In the genomic region with DNA sequence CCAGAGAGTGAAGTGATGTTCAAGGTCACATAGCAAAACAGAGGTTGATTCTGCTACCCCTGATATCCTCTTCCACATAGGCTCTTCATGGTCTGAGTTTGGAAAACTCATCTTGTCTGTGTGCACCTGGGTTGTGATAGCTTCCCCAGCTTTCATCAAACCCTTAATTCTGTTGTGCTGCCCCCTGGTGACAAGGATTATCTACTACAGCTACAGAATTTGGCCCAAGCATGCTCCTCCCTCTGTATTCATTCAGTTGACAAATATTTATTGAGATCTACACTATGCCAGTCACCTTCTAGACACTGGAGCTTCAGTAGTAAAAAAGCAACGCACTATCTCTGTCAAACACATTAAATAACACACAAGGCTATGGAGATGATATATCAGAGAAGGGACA, we compare ENCODE assay signal across 1 cellular context.
TF ChIP-seq lines count a peak whose summit lies in the region.

No MANE protein-coding gene starts in this region.

TF ChIP-seq in GM23338, 12 proteins besides CTCF, POLR2A, EP300 and RAD21 (continued from another document):
- TF ChIP-seq ZNF462 (CRISPR knock-in tag; IDR thresholded peaks at IDR 0.05): no peak
